Comparison of ENCODE assay signal across 11 cellular contexts in genomic region chr3:10334461-10334860, GRCh38. TPM values are rescaled to one million over a fixed set of nuclear protein-coding genes. Genes with fewer than 3 reads are reported as not detected.
DNase-seq lines count a peak whose midpoint lies in the region; ATAC-seq, FAIRE-seq and TF ChIP-seq lines count a peak whose summit lies in the region.
"Had no signal": no experiment of that assay in that cellular context is flagged by ENCODE, and none has a peak within 500 bp of the region (broad histone marks: within the 10 kb centered on the region; RNA-seq: fewer than 3 reads in every experiment).

No MANE protein-coding gene starts in this region.

- H2BK20ac ChIP-seq in H9 (ENCODE audit: low read depth, low read length, poor library complexity, severe bottlenecking): no peak overlapping the region

- no peak overlapping the region for H3K4ac ChIP-seq in H9 (ENCODE audit: low read depth, low read length)

- FAIRE-seq in GM12878 (lab: Jason Lieb, UNC) (no peak), HepG2 (lab: Jason Lieb, UNC) (peak; percentile 18)

- intact Hi-C loops in GM12878 (cut with micrococcal nuclease; ENCODE audit: unreplicated experiment) (no loop called here), HepG2 (cut with micrococcal nuclease; ENCODE audit: unreplicated experiment) (no loop called here), MCF 10A (cut with micrococcal nuclease) (no loop called here)

- H3K56ac ChIP-seq in H9 (ENCODE audit: insufficient read length, low read depth, low read length): no peak overlapping the region

- H3K79me1 ChIP-seq in H9 (ENCODE audit: insufficient read depth, low read depth, low read length, poor library complexity, severe bottlenecking): no peaks in the 10 kb centered on the region

- no peak overlapping the region for H2BK5ac ChIP-seq in H9 (ENCODE audit: insufficient read length, low read length)

- no peak overlapping the region for H3K23ac ChIP-seq in H9 (ENCODE audit: insufficient read length, low read depth, low read length)

- peaks cover 2% of the 10 kb centered on the region; the same call in 1 of the 2 replicates for H3K4me1 ChIP-seq in H9 (ENCODE audit: insufficient read depth, low read length)
- peaks cover 5% of the 10 kb centered on the region; the same call in 1 of the 2 replicates for H3K4me1 ChIP-seq in GM12878 (ENCODE audit: control insufficient read depth, insufficient read depth, low read length)
- H3K4me1 ChIP-seq in HepG2 (ENCODE audit: insufficient read depth, low read length): peaks cover 48% of the 10 kb centered on the region

- H3K4me3 ChIP-seq in AG04450 (ENCODE audit: low read depth, low read length): no peak overlapping the region
- no peak overlapping the region for H3K4me3 ChIP-seq in GM12878
- H3K4me3 ChIP-seq in HepG2 (replicated peaks in 1 of 3; ENCODE audit: insufficient read depth in 1 of 3, low read depth in 2 of 3, low read length in 3 of 3): no peak overlapping the region

- H3K4me2 ChIP-seq in H9 (ENCODE audit: insufficient read depth, insufficient read length, low read length): no peak overlapping the region
- no peak overlapping the region for H3K4me2 ChIP-seq in GM12878 (ENCODE audit: control insufficient read depth, insufficient read depth)
- 0 out of 2 replicates have a peak overlapping the region, but pooled peaks have one; percentile 10 for H3K4me2 ChIP-seq in HepG2 (ENCODE audit: low read depth, low read length)

- no peaks in the 10 kb centered on the region; the same call in 1 of the 2 replicates for H3K9me3 ChIP-seq in AG04450 (ENCODE audit: control insufficient read depth, insufficient read depth, low read length)
- H3K9me3 ChIP-seq in H9 (ENCODE audit: control insufficient read depth, low read depth, low read length): no peaks in the 10 kb centered on the region
- no peaks in the 10 kb centered on the region for H3K9me3 ChIP-seq in GM12878 (replicated peaks; ENCODE audit: control insufficient read depth, insufficient read depth, low read length)
- H3K9me3 ChIP-seq in HepG2 (ENCODE audit: low read length): no peaks in the 10 kb centered on the region

- no peak overlapping the region for H3K9ac ChIP-seq in H9 (ENCODE audit: extremely low read depth, insufficient read length, low read length)
- no peak overlapping the region for H3K9ac ChIP-seq in GM12878 (ENCODE audit: control insufficient read depth, insufficient read depth, low read length)
- H3K9ac ChIP-seq in HepG2 (ENCODE audit: insufficient read depth, low read depth, low read length): no peak overlapping the region

- in situ Hi-C loops in GM12878 (cut with MboI) (no loop called here), HepG2 (cut with HindIII; ENCODE audit: extremely low pct_ligation_motif_present, low pct_unique_long_range_greater_than_20kb) (no loop called here)

- no peak for TF ChIP-seq POLR2A in GM12878 (IDR thresholded peaks at IDR 0.05; ENCODE audit: low read depth, low read length)
- no peak for TF ChIP-seq POLR2A in HepG2 (IDR thresholded peaks at IDR 0.05; ENCODE audit: insufficient read depth in 1 of 2, low read depth in 2 of 2, low read length in 2 of 2)

- H4K20me1 ChIP-seq in H9 (ENCODE audit: control insufficient read depth, insufficient read depth, insufficient read length) (no peaks in the 10 kb centered on the region), GM12878 (ENCODE audit: control insufficient read depth, insufficient read depth) (no peaks in the 10 kb centered on the region), HepG2 (ENCODE audit: insufficient read depth, low read length) (no peaks in the 10 kb centered on the region)

- 0 out of 3 replicates have a peak, but pooled peaks have one; percentile 27 for ATAC-seq in GM12878
- ATAC-seq in HepG2: peak; percentile 64
- no peak for ATAC-seq in GM19328 (IDR thresholded peaks at IDR 0.05; ENCODE audit: unreplicated experiment)

- H3K4me1 Mint-ChIP-seq in H9 (peaks cover 14 to 23% of the 10 kb centered on the region in 2 experiments), MCF 10A (ENCODE audit: insufficient read depth, unreplicated experiment) (no peaks in the 10 kb centered on the region)

- H3K4me3 Mint-ChIP-seq in H9 (no peak overlapping the region), MCF 10A (ENCODE audit: unreplicated experiment) (no peak overlapping the region)
- H3K4me3 Mint-ChIP-seq: activated CD4-positive, alpha-beta T cell treated with anti-CD3 and anti-CD28 coated beads, Interleukin-2, amount 10 ng/mL, durations not matched to agents 24 days and 14 days had no signal

- H4K91ac ChIP-seq in H9 (ENCODE audit: insufficient read length, low read depth, low read length): no peak overlapping the region

- TF ChIP-seq RAD21 in GM12878 (IDR thresholded peaks at IDR 0.05; ENCODE audit: insufficient read depth, low read depth, low read length): no peak
- TF ChIP-seq RAD21 in HepG2 (CRISPR knock-in tag; IDR thresholded peaks at IDR 0.05): no peak

- H3K9me3 Mint-ChIP-seq in H9 (no peaks in the 10 kb centered on the region), MCF 10A (ENCODE audit: unreplicated experiment) (no peaks in the 10 kb centered on the region)
- H3K9me3 Mint-ChIP-seq: activated CD4-positive, alpha-beta T cell treated with anti-CD3 and anti-CD28 coated beads, Interleukin-2, amount 10 ng/mL, durations not matched to agents 24 days and 14 days had no signal

- H4K8ac ChIP-seq in H9 (replicated peaks; ENCODE audit: insufficient read length, low read depth, low read length): no peak overlapping the region

- BruUV-seq in GM12878 (replicated peaks; lab: Mats Ljungman, UMichigan) (no TSS peak), HepG2 (replicated peaks; lab: Mats Ljungman, UMichigan) (no TSS peak), MCF 10A (replicated peaks; lab: Mats Ljungman, UMichigan) (no TSS peak)

- no peak overlapping the region for H2BK12ac ChIP-seq in H9 (ENCODE audit: insufficient read length, low read depth, low read length)

- no peak overlapping the region for H2BK120ac ChIP-seq in H9 (ENCODE audit: low read depth, low read length, poor library complexity, severe bottlenecking)

- no peak overlapping the region for H4K5ac ChIP-seq in H9 (ENCODE audit: insufficient read length, low read depth, low read length)

- CTCF ChIA-PET in AG04450 (lab: Charles Lee) (interaction anchor here (1.2 to 2.2 kb wide), 2 partner anchors 9 to 11 kb away, joined by 3 to 14 read pairs; no protein-coding TSS in a partner anchor), GM12878 (lab: Yijun Ruan, JAX) (interaction anchor here (2.0 kb wide), 1 partner anchor 10 kb away, joined by 6 read pairs; no protein-coding TSS in a partner anchor), HepG2 (lab: Yijun Ruan, JAX; ENCODE audit: low intra/inter-chr PET ratio, low total read pairs) (no interaction called here), MCF 10A (lab: Yijun Ruan, JAX) (interaction anchor here (1.3 to 2.2 kb wide), 2 partner anchors 10 to 13 kb away, joined by 3 to 14 read pairs; no protein-coding TSS in a partner anchor)

- H3K27ac Mint-ChIP-seq in H9 (no peak overlapping the region), MCF 10A (ENCODE audit: low read depth, unreplicated experiment) (no peak overlapping the region)
- H3K27ac Mint-ChIP-seq: activated CD4-positive, alpha-beta T cell treated with anti-CD3 and anti-CD28 coated beads, Interleukin-2, amount 10 ng/mL, durations not matched to agents 24 days and 14 days had no signal

- no peak overlapping the region for H3T11ph ChIP-seq in H9 (ENCODE audit: low read length)

- H3K23me2 ChIP-seq in H9 (ENCODE audit: insufficient read length, low read depth, low read length, poor library complexity, severe bottlenecking): no peaks in the 10 kb centered on the region

- POLR2A ChIA-PET in AG04450 (lab: Yijun Ruan, JAX): no interaction called here
- POLR2A ChIA-PET in GM12878 (lab: Charles Lee): no interaction called here
- POLR2A ChIA-PET in HepG2 (lab: Yijun Ruan, JAX): no interaction called here
- POLR2A ChIA-PET in MCF 10A (lab: Yijun Ruan, JAX): no interaction called here

- H3K36me3 ChIP-seq in GM12878 (ENCODE audit: control insufficient read depth in 2 of 2, insufficient read depth in 2 of 2, low read length in 1 of 2): no peaks in the 10 kb centered on the region
- H3K36me3 ChIP-seq in HepG2 (replicated peaks in 1 of 2; ENCODE audit: control insufficient read depth in 1 of 2, insufficient read depth in 2 of 2, low read length in 2 of 2): no peaks in the 10 kb centered on the region

- RAD21 ChIA-PET in GM12878 (lab: Charles Lee; ENCODE audit: unreplicated experiment): no interaction called here

- WGBS in H9 (ENCODE audit: extremely low coverage, insufficient read length, low lambda C conversion rate): no CpG with 5 or more reads among the region's 12 CpGs
- 64% methylated on average over 12 of the region's 12 CpGs for WGBS in GM12878 (ENCODE audit: insufficient coverage, insufficient replicate concordance, low lambda C conversion rate, missing lambda C conversion rate)
- 58% methylated on average over 10 of the region's 12 CpGs for WGBS in HepG2 (ENCODE audit: low lambda C conversion rate)

- no peak overlapping the region for H3K14ac ChIP-seq in H9 (ENCODE audit: insufficient read depth, low read length)

- peaks cover 50% of the 10 kb centered on the region for H3K27me3 ChIP-seq in AG04450 (ENCODE audit: control insufficient read depth, insufficient read depth, low read length)
- H3K27me3 ChIP-seq in H9 (ENCODE audit: insufficient read depth, low read length): no peaks in the 10 kb centered on the region
- H3K27me3 ChIP-seq in GM12878 (replicated peaks in 1 of 2; ENCODE audit: control insufficient read depth in 2 of 2, insufficient read depth in 2 of 2, low read length in 1 of 2): peaks cover 1 to 4% of the 10 kb centered on the region in 2 experiments; a peak in 2 of 4 replicates
- peaks cover 0 to 11% of the 10 kb centered on the region in 2 experiments; a peak in 3 of 5 replicates for H3K27me3 ChIP-seq in HepG2 (ENCODE audit: control insufficient read depth in 1 of 2, insufficient read depth in 2 of 2, low read length in 2 of 2)

- TF ChIP-seq CTCF in AG04450 (IDR thresholded peaks at IDR 0.05; ENCODE audit: low read depth, low read length) (peak; percentile 34; the same call in 1 of the 2 replicates), H9 (conservative IDR thresholded peaks at IDR 0.05) (peak; percentile 62), GM12878 (IDR thresholded peaks at IDR 0.05 in 2 of 3, conservative IDR thresholded peaks at IDR 0.05 in 1 of 3; ENCODE audit: control insufficient read depth in 2 of 3, extremely low read depth in 1 of 3, insufficient read depth in 1 of 3, low read depth in 3 of 3, low read length in 3 of 3) (peak in 2 of 3 experiments; percentile 15 to 24; a peak in 2 of 6 replicates), HepG2 (CRISPR knock-in tag; IDR thresholded peaks at IDR 0.05) (peak; percentile 71), MCF 10A (IDR thresholded peaks at IDR 0.05; ENCODE audit: unreplicated experiment) (no peak)

- H3K36me3 Mint-ChIP-seq in H9 (ENCODE audit: insufficient read depth in 1 of 3, low read depth in 3 of 3): no peaks in the 10 kb centered on the region
- no peaks in the 10 kb centered on the region for H3K36me3 Mint-ChIP-seq in MCF 10A (ENCODE audit: insufficient read depth, unreplicated experiment)

- no peak overlapping the region for H3K18ac ChIP-seq in H9 (ENCODE audit: insufficient read length, low read depth, low read length)

- no peak overlapping the region for H2BK15ac ChIP-seq in H9 (ENCODE audit: low read depth, low read length)

- H2AFZ ChIP-seq in H9 (ENCODE audit: low read length): no peak overlapping the region
- H2AFZ ChIP-seq in GM12878 (ENCODE audit: control insufficient read depth, low read depth, low read length): no peak overlapping the region
- no peak overlapping the region for H2AFZ ChIP-seq in HepG2 (ENCODE audit: low read length)

- H3K27ac ChIP-seq in AG04450 (ENCODE audit: low read depth, low read length): no peak overlapping the region
- H3K27ac ChIP-seq in H9 (ENCODE audit: insufficient read length, low read depth, low read length): no peak overlapping the region
- no peak overlapping the region for H3K27ac ChIP-seq in GM12878 (ENCODE audit: control insufficient read depth, insufficient read depth)
- no peak overlapping the region for H3K27ac ChIP-seq in HepG2 (ENCODE audit: extremely low read length, insufficient read depth, low read length)

- H2AK5ac ChIP-seq in H9 (ENCODE audit: insufficient read length, low read length): no peak overlapping the region

- TF ChIP-seq EP300 in GM12878 (IDR thresholded peaks at IDR 0.05; ENCODE audit: borderline replicate concordance in 1 of 2, control insufficient read depth in 1 of 2, low read depth in 2 of 2, low read length in 2 of 2): no peak
- no peak for TF ChIP-seq EP300 in HepG2 (IDR thresholded peaks at IDR 0.05; ENCODE audit: low read depth in 2 of 2, low read length in 2 of 2)
- TF ChIP-seq EP300 in HepG2 (CRISPR knock-in tag; IDR thresholded peaks at IDR 0.05; ENCODE audit: borderline replicate concordance): no peak

- H3K79me2 ChIP-seq in H9 (ENCODE audit: insufficient read depth, low read length) (no peaks in the 10 kb centered on the region), GM12878 (ENCODE audit: control insufficient read depth, insufficient read depth, low read length) (no peaks in the 10 kb centered on the region), HepG2 (ENCODE audit: insufficient read depth, low read length) (no peaks in the 10 kb centered on the region)

- SMC1A ChIA-PET in GM12878 (lab: Charles Lee; ENCODE audit: uncharacterized antibody, unreplicated experiment): interaction anchor here (1.4 kb wide), 1 partner anchor 12 kb away, joined by 5 read pairs; no protein-coding TSS in a partner anchor

- DNase-seq in AG04450 (ENCODE audit: low read depth, low spot score) (no peak), H9 (peak; percentile 70), GM12878 (ENCODE audit: low read depth, low spot score) (no peak), HepG2 (ENCODE audit: low spot score) (no peak), SKM-1 treated with dmso at 0.1 percent for 144 hours (lab: John Stamatoyannopoulos, UW; ENCODE audit: unreplicated experiment) (no peak), MCF 10A (ENCODE audit: unreplicated experiment) (no peak), NCI-H1105 treated with DMSO at 0.1 percent for 48 hours (lab: John Stamatoyannopoulos, UW) (no peak)
- DNase-seq: activated naive CD4-positive, alpha-beta T cell treated with anti-CD3 and anti-CD28 coated beads, Interleukin-2, amount 50 U/mL, for 16 hours; NCI-H1417 treated with DMSO at 0.1 percent for 48 hours had no signal

- H3K27me3 Mint-ChIP-seq in H9 (ENCODE audit: low read depth) (peaks cover 25% of the 10 kb centered on the region), MCF 10A (ENCODE audit: insufficient read depth, unreplicated experiment) (peaks cover 55% of the 10 kb centered on the region)

RNA-seq across cellular contexts. Expression of gene SEC13, which starts 13.5 kb away (rescaled TPM):
- polyA plus RNA-seq in AG04450 (2011; rRNA removed): 195 and 268 TPM in 2 replicates
- polyA minus RNA-seq in AG04450 (2011; rRNA and poly(A)+ RNA removed): 380 and 487 TPM in 2 replicates
- total RNA-seq in H9 (2021): 131 TPM in 2 replicates
- 108 and 120 TPM in 2 replicates for total RNA-seq in GM12878 (2013; cell fraction: nucleolus; rRNA removed)
- 165 and 172 TPM in 2 replicates for total RNA-seq in GM12878 (2014; rRNA removed)
- 100 and 115 TPM in 2 replicates for total RNA-seq in GM12878 (2014; rRNA removed; fragmentation: Illumina TruSeq; extraction: Trizol)
- total RNA-seq in GM12878 (2021): 113 and 117 TPM in 2 replicates
- polyA plus RNA-seq in GM12878 (2011; ENCODE audit: low read depth): 73.1 TPM
- 62.9 and 89.1 TPM in 2 replicates for polyA plus RNA-seq in GM12878 (2011; rRNA removed)
- 127 and 179 TPM in 2 replicates for polyA plus RNA-seq in GM12878 (2011; cell fraction: cytosol; rRNA removed)
- 111 and 137 TPM in 2 replicates for polyA plus RNA-seq in GM12878 (2011; cell fraction: nucleus; rRNA removed)
- 97.6 and 109 TPM in 2 replicates for polyA plus RNA-seq in GM12878 (2012)
- 59.6 and 134 TPM in 2 replicates for polyA plus RNA-seq in GM12878 (2014; fragmentation: Illumina TruSeq; extraction: Trizol)
- polyA plus RNA-seq in GM12878 (2014; fragmentation: Nextera tagmentation; extraction: Ambion mirVana): 10 to 100 TPM; 42.8 to 55.6 TPM
- 119 and 128 TPM in 2 replicates for polyA plus RNA-seq in GM12878 (2014; rRNA removed)
- polyA plus RNA-seq in GM12878 (2016; fragmentation: Nextera tagmentation; extraction: Ambion mirVana): 100 to 1,000 TPM; 211 to 229 TPM
- 150 and 197 TPM in 2 replicates for polyA minus RNA-seq in GM12878 (2011; rRNA and poly(A)+ RNA removed)
- 69.2 and 69.6 TPM in 2 replicates for polyA minus RNA-seq in GM12878 (2011; cell fraction: cytosol; rRNA and poly(A)+ RNA removed)
- 43.2 and 81.7 TPM in 2 replicates for polyA minus RNA-seq in GM12878 (2011; cell fraction: nucleus; rRNA and poly(A)+ RNA removed)
- 391 and 418 TPM in 2 replicates for total RNA-seq in HepG2 (2016; rRNA removed; fragmentation: Illumina TruSeq; extraction: Trizol)
- 232 and 239 TPM in 2 replicates for total RNA-seq in HepG2 (2016; cell fraction: cytosol; rRNA removed; fragmentation: Illumina TruSeq; extraction: Trizol; ENCODE audit: low read depth)
- 366 and 400 TPM in 2 replicates for total RNA-seq in HepG2 (2016; cell fraction: insoluble cytoplasmic fraction; rRNA removed; fragmentation: Illumina TruSeq; extraction: Trizol)
- total RNA-seq in HepG2 (2016; cell fraction: membrane; rRNA removed; fragmentation: Illumina TruSeq; extraction: Trizol): 335 TPM in 2 replicates
- 176 and 181 TPM in 2 replicates for total RNA-seq in HepG2 (2016; cell fraction: nucleus; rRNA removed; fragmentation: Illumina TruSeq; extraction: Trizol)
- 266 and 288 TPM in 2 replicates for polyA plus RNA-seq in HepG2 (2011; rRNA removed)
- polyA plus RNA-seq in HepG2 (2011; cell fraction: cytosol; rRNA removed): 264 and 374 TPM in 2 replicates
- 204 and 219 TPM in 2 replicates for polyA plus RNA-seq in HepG2 (2011; cell fraction: nucleus; rRNA removed)
- 224 and 231 TPM in 2 replicates for polyA plus RNA-seq in HepG2 (2012)
- polyA plus RNA-seq in HepG2 (2016; cell fraction: cytosol; fragmentation: Illumina TruSeq; extraction: Trizol; ENCODE audit: low read depth): 171 and 195 TPM in 2 replicates
- polyA plus RNA-seq in HepG2 (2016; cell fraction: insoluble cytoplasmic fraction; fragmentation: Illumina TruSeq; extraction: Trizol; ENCODE audit: low read depth): 327 and 374 TPM in 2 replicates
- 204 and 212 TPM in 2 replicates for polyA plus RNA-seq in HepG2 (2016; cell fraction: membrane; fragmentation: Illumina TruSeq; extraction: Trizol; ENCODE audit: low read depth)
- 222 and 239 TPM in 2 replicates for polyA plus RNA-seq in HepG2 (2016; cell fraction: nucleus; fragmentation: Illumina TruSeq; extraction: Trizol; ENCODE audit: insufficient read depth, low read depth)
- 289 and 526 TPM in 2 replicates for polyA minus RNA-seq in HepG2 (2011; rRNA and poly(A)+ RNA removed; ENCODE audit: low replicate concordance)
- 174 and 198 TPM in 2 replicates for polyA minus RNA-seq in HepG2 (2011; cell fraction: cytosol; rRNA and poly(A)+ RNA removed)
- 192 and 208 TPM in 2 replicates for polyA minus RNA-seq in HepG2 (2011; cell fraction: nucleus; rRNA and poly(A)+ RNA removed)
- total RNA-seq in MCF 10A (2022): 141 and 156 TPM in 2 replicates

RNA-seq across cellular contexts. Expression of gene GHRL, which starts 41.7 kb away (rescaled TPM):
- polyA plus RNA-seq in AG04450 (2011; rRNA removed) (0.10 TPM in 1 of 2 replicates, not detected in the other), GM12878 (2011; rRNA removed) (1.7 and 1.8 TPM in 2 replicates), GM12878 (2014; fragmentation: Illumina TruSeq; extraction: Trizol) (0.60 TPM in 1 of 2 replicates, not detected in the other), GM12878 (2014; fragmentation: Nextera tagmentation; extraction: Ambion mirVana) (under 1 TPM; 0.35 to 0.58 TPM), GM12878 (2014; rRNA removed) (1.0 and 2.4 TPM in 2 replicates), GM12878 (2016; fragmentation: Nextera tagmentation; extraction: Ambion mirVana) (1 to 10 TPM; 1.0 to 1.1 TPM), HepG2 (2011; rRNA removed) (not detected in 2 replicates)
- polyA minus RNA-seq in AG04450 (2011; rRNA and poly(A)+ RNA removed): 0.17 and 0.41 TPM in 2 replicates
- total RNA-seq in H9 (2021) (1.3 TPM in 1 of 2 replicates, not detected in the other), GM12878 (2014; rRNA removed) (0.73 TPM in 1 of 2 replicates, not detected in the other), GM12878 (2014; rRNA removed; fragmentation: Illumina TruSeq; extraction: Trizol) (0.55 and 0.67 TPM in 2 replicates), GM12878 (2021) (1.4 and 2.2 TPM in 2 replicates), HepG2 (2016; rRNA removed; fragmentation: Illumina TruSeq; extraction: Trizol) (0.09 TPM in 1 of 2 replicates, not detected in the other), MCF 10A (2022) (not detected in 2 replicates)
- 4.3 and 5.2 TPM in 2 replicates for total RNA-seq in GM12878 (2013; cell fraction: nucleolus; rRNA removed)
- 1.7 TPM for polyA plus RNA-seq in GM12878 (2011; ENCODE audit: low read depth)
- 2.2 and 2.4 TPM in 2 replicates for polyA plus RNA-seq in GM12878 (2011; cell fraction: cytosol; rRNA removed)
- polyA plus RNA-seq in GM12878 (2011; cell fraction: nucleus; rRNA removed): 7.3 and 9.8 TPM in 2 replicates
- polyA plus RNA-seq in GM12878 (2012): 1.0 and 2.7 TPM in 2 replicates
- polyA minus RNA-seq in GM12878 (2011; rRNA and poly(A)+ RNA removed): 0.88 and 2.3 TPM in 2 replicates
- 1.9 TPM in 1 of 2 replicates, not detected in the other for polyA minus RNA-seq in GM12878 (2011; cell fraction: cytosol; rRNA and poly(A)+ RNA removed)
- polyA minus RNA-seq in GM12878 (2011; cell fraction: nucleus; rRNA and poly(A)+ RNA removed): 2.4 and 2.9 TPM in 2 replicates
- 0.71 TPM in 1 of 2 replicates, not detected in the other for total RNA-seq in HepG2 (2016; cell fraction: cytosol; rRNA removed; fragmentation: Illumina TruSeq; extraction: Trizol; ENCODE audit: low read depth)
- 0.22 TPM in 1 of 2 replicates, not detected in the other for total RNA-seq in HepG2 (2016; cell fraction: insoluble cytoplasmic fraction; rRNA removed; fragmentation: Illumina TruSeq; extraction: Trizol)
- not detected in 2 replicates for total RNA-seq in HepG2 (2016; cell fraction: membrane; rRNA removed; fragmentation: Illumina TruSeq; extraction: Trizol)
- not detected in 2 replicates for total RNA-seq in HepG2 (2016; cell fraction: nucleus; rRNA removed; fragmentation: Illumina TruSeq; extraction: Trizol)
- not detected in 2 replicates for polyA plus RNA-seq in HepG2 (2011; cell fraction: cytosol; rRNA removed)
- 0.19 and 0.24 TPM in 2 replicates for polyA plus RNA-seq in HepG2 (2011; cell fraction: nucleus; rRNA removed)
- 0.59 TPM in 1 of 2 replicates, not detected in the other for polyA plus RNA-seq in HepG2 (2012)
- not detected in 2 replicates for polyA plus RNA-seq in HepG2 (2016; cell fraction: cytosol; fragmentation: Illumina TruSeq; extraction: Trizol; ENCODE audit: low read depth)
- polyA plus RNA-seq in HepG2 (2016; cell fraction: insoluble cytoplasmic fraction; fragmentation: Illumina TruSeq; extraction: Trizol; ENCODE audit: low read depth): not detected in 2 replicates
- not detected in 2 replicates for polyA plus RNA-seq in HepG2 (2016; cell fraction: membrane; fragmentation: Illumina TruSeq; extraction: Trizol; ENCODE audit: low read depth)
- 0.80 and 2.1 TPM in 2 replicates for polyA plus RNA-seq in HepG2 (2016; cell fraction: nucleus; fragmentation: Illumina TruSeq; extraction: Trizol; ENCODE audit: insufficient read depth, low read depth)
- 0.21 TPM in 1 of 2 replicates, not detected in the other for polyA minus RNA-seq in HepG2 (2011; rRNA and poly(A)+ RNA removed; ENCODE audit: low replicate concordance)
- polyA minus RNA-seq in HepG2 (2011; cell fraction: cytosol; rRNA and poly(A)+ RNA removed): not detected in 2 replicates
- 0.87 TPM in 1 of 2 replicates, not detected in the other for polyA minus RNA-seq in HepG2 (2011; cell fraction: nucleus; rRNA and poly(A)+ RNA removed)
